ENCODE assay signal across 12 cellular contexts in the genomic region with DNA sequence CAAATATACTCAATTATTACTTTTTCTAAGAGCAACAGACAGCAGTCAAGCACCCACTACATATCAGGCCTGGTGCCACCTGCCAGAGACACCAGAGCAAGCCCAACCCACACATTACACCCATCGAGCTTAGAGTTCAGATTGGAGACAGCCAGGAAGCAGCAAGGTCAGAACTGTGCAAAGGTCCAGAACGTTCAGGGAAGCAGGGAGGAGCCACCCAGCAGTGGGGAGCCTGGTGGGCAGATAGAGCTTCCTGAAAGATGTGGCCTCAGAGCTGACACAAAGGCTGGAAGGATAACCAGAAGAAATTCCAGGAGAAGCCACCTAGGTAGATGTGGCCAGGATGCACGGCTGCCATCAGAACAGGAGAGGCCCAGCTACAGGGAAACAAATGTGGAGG.
"Had no signal": no experiment of that assay in that cellular context is flagged by ENCODE, and none has a peak within 500 bp of the region (broad histone marks: within the 10 kb centered on the region; RNA-seq: fewer than 3 reads in every experiment).

No MANE protein-coding gene starts in this region.

- DNase-seq: activated CD4-positive, alpha-beta T cell treated with anti-CD3 and anti-CD28 coated beads for 4 hours; activated CD8-positive, alpha-beta T cell treated with anti-CD3 and anti-CD28 coated beads, Interleukin-2, amount 10 ng/mL, durations not matched to agents 7 days and 5 days; activated naive CD4-positive, alpha-beta T cell treated with anti-CD3 and anti-CD28 coated beads, Interleukin-2, amount 50 U/mL, for 16 hours; amniotic stem cell; brain microvascular endothelial cell; dorsolateral prefrontal cortex; left cardiac atrium; nephron progenitor cell; T-cell; thyroid gland; uterus had no signal

- H3K27ac Mint-ChIP-seq: activated CD8-positive, alpha-beta T cell treated with anti-CD3 and anti-CD28 coated beads, Interleukin-2, amount 10 ng/mL, durations not matched to agents 7 days and 5 days; activated T-helper 2 cell treated with anti-CD3 and anti-CD28 coated beads, Interferon-gamma antibody, Interleukin-2, Interleukin-4, amounts not matched to agents 10 μg/mL and 5 μg/mL and 100 μg/mL, durations not matched to agents 14 hours and 24 hours and 36 hours; nephron progenitor cell; T-cell had no signal

- ATAC-seq: activated CD8-positive, alpha-beta T cell treated with anti-CD3 and anti-CD28 coated beads, Interleukin-2, amount 10 ng/mL, durations not matched to agents 7 days and 5 days; left cardiac atrium; T-cell had no signal

- H3K4me3 Mint-ChIP-seq: activated CD8-positive, alpha-beta T cell treated with anti-CD3 and anti-CD28 coated beads, Interleukin-2, amount 10 ng/mL, durations not matched to agents 7 days and 5 days; nephron progenitor cell; T-cell had no signal
